ENCODE assay signal across 9 cellular contexts in genomic region chr6:141488466-141488865, GRCh38.
DNase-seq lines count a peak whose midpoint lies in the region; ATAC-seq and TF ChIP-seq lines count a peak whose summit lies in the region.
"Had no signal": no experiment of that assay in that cellular context is flagged by ENCODE, and none has a peak within 500 bp of the region (broad histone marks: within the 10 kb centered on the region; RNA-seq: fewer than 3 reads in every experiment).

No MANE protein-coding gene starts in this region.

- POLR2A ChIA-PET in CD4-positive, alpha-beta memory T cell (lab: Charles Lee; ENCODE audit: partially characterized antibody), result no interaction called here
- POLR2A ChIA-PET in activated B cell treated with CpG ODN at 0.5 μM for 24 hours (lab: Charles Lee), result interaction anchor here (0.6 kb wide), 1 partner anchor 42 kb away, joined by 3 read pairs; no protein-coding TSS in a partner anchor
- POLR2A ChIA-PET in T-cell (lab: Charles Lee), result no interaction called here

- peaks cover 20% of the 10 kb centered on the region for H3K4me1 ChIP-seq in CD4-positive, alpha-beta memory T cell (ENCODE audit: insufficient read depth, low read length)

- intact Hi-C loops in CD4-positive, alpha-beta memory T cell (cut with micrococcal nuclease), result loop anchor here (10.0 kb wide), 1 partner anchor 906 kb away; no protein-coding TSS in a partner anchor
- intact Hi-C loops in activated B cell treated with CpG ODN at 0.5 μM for 24 hours (cut with micrococcal nuclease), result no loop called here

- H3K27ac ChIP-seq in CD4-positive, alpha-beta memory T cell (ENCODE audit: low read depth, low read length), result no peak overlapping the region
- H3K27ac ChIP-seq: VCaP had no signal

- H3K27me3 ChIP-seq in CD4-positive, alpha-beta memory T cell (ENCODE audit: insufficient read depth, low read length), result no peaks in the 10 kb centered on the region

- no peak for DNase-seq in CD4-positive, alpha-beta memory T cell
- no peak for DNase-seq in activated B cell treated with CpG ODN at 0.5 μM for 24 hours
- no peak for DNase-seq in T-cell
- DNase-seq in dedifferentiated amniotic fluid mesenchymal stem cell (ENCODE audit: extremely low spot score), result no peak
- DNase-seq in mesothelial cell of epicardium (ENCODE audit: low spot score in 2 of 2, unreplicated experiment in 2 of 2), result no peak
- DNase-seq in activated CD8-positive, alpha-beta memory T cell treated with anti-CD3 and anti-CD28 coated beads, Interleukin-2, amount 50 U/mL, for 48 hours, result no peak

- H3K36me3 Mint-ChIP-seq in CD4-positive, alpha-beta memory T cell, result no peaks in the 10 kb centered on the region
- H3K36me3 Mint-ChIP-seq in activated B cell treated with CpG ODN at 0.5 μM for 24 hours (ENCODE audit: low read depth) (no peaks in the 10 kb centered on the region), T-cell (no peaks in the 10 kb centered on the region), mesothelial cell of epicardium (no peaks in the 10 kb centered on the region)

- no peaks in the 10 kb centered on the region for H3K9me3 Mint-ChIP-seq in CD4-positive, alpha-beta memory T cell
- H3K9me3 Mint-ChIP-seq in activated B cell treated with CpG ODN at 0.5 μM for 24 hours (no peaks in the 10 kb centered on the region), T-cell (peaks cover 0 to 5% (median 0%) of the 10 kb centered on the region in 3 donors), mesothelial cell of epicardium (peaks cover 9% of the 10 kb centered on the region)

- H3K9me3 ChIP-seq in CD4-positive, alpha-beta memory T cell (ENCODE audit: control insufficient read depth in 1 of 2, low read length in 2 of 2), result no peaks in the 10 kb centered on the region

- no peaks in the 10 kb centered on the region for H3K36me3 ChIP-seq in CD4-positive, alpha-beta memory T cell (ENCODE audit: insufficient read depth, low read length)

- no peak overlapping the region for H3K4me3 ChIP-seq in CD4-positive, alpha-beta memory T cell (ENCODE audit: low read length in 2 of 2)

- peaks cover 23 to 37% (median 23%) of the 10 kb centered on the region in 4 donors for H3K4me1 Mint-ChIP-seq in CD4-positive, alpha-beta memory T cell
- H3K4me1 Mint-ChIP-seq in activated B cell treated with CpG ODN at 0.5 μM for 24 hours, result peaks cover 37% of the 10 kb centered on the region
- peaks cover 28 to 36% (median 35%) of the 10 kb centered on the region in 3 donors for H3K4me1 Mint-ChIP-seq in T-cell
- H3K4me1 Mint-ChIP-seq in mesothelial cell of epicardium, result no peaks in the 10 kb centered on the region

- peak; percentile 41 for ATAC-seq in GM21367 (IDR thresholded peaks at IDR 0.05; ENCODE audit: unreplicated experiment)
- ATAC-seq in HG03520 (IDR thresholded peaks at IDR 0.05; ENCODE audit: unreplicated experiment), result peak; percentile 37
- no peak for ATAC-seq in activated B cell treated with CpG ODN at 0.5 μM for 24 hours (ENCODE audit: low read depth)
- no peak for ATAC-seq in T-cell (replicated peaks in 1 of 4)

- H3K27ac Mint-ChIP-seq in CD4-positive, alpha-beta memory T cell, result peak overlapping the region in 4 of 7 donors; percentile 23 to 82 (median 65)
- H3K27ac Mint-ChIP-seq in activated B cell treated with CpG ODN at 0.5 μM for 24 hours (peak overlapping the region; percentile 71), T-cell (no peak overlapping the region), mesothelial cell of epicardium (no peak overlapping the region)

- TF ChIP-seq CTCF in activated B cell treated with CpG ODN at 0.5 μM for 24 hours (IDR thresholded peaks at IDR 0.05) (no peak), mesothelial cell of epicardium (IDR thresholded peaks at IDR 0.05; ENCODE audit: unreplicated experiment) (no peak)

- H3K4me3 Mint-ChIP-seq in CD4-positive, alpha-beta memory T cell, result no peak overlapping the region
- no peak overlapping the region for H3K4me3 Mint-ChIP-seq in activated B cell treated with CpG ODN at 0.5 μM for 24 hours
- no peak overlapping the region for H3K4me3 Mint-ChIP-seq in T-cell
- H3K4me3 Mint-ChIP-seq in mesothelial cell of epicardium, result no peak overlapping the region

- H3K27me3 Mint-ChIP-seq in CD4-positive, alpha-beta memory T cell, result no peaks in the 10 kb centered on the region
- H3K27me3 Mint-ChIP-seq in activated B cell treated with CpG ODN at 0.5 μM for 24 hours, result no peaks in the 10 kb centered on the region
- H3K27me3 Mint-ChIP-seq in T-cell, result no peaks in the 10 kb centered on the region
- H3K27me3 Mint-ChIP-seq in mesothelial cell of epicardium (ENCODE audit: low read depth), result no peaks in the 10 kb centered on the region

- CTCF ChIA-PET in CD4-positive, alpha-beta memory T cell (lab: Charles Lee; ENCODE audit: partially characterized antibody), result no interaction called here
- CTCF ChIA-PET in activated B cell treated with CpG ODN at 0.5 μM for 24 hours (lab: Charles Lee) (no interaction called here), T-cell (lab: Charles Lee) (interaction anchor here in 1 of 2 donors (0.6 kb wide), 1 partner anchor 1745 kb away, joined by 4 read pairs; no protein-coding TSS in a partner anchor)

Comparison
In these comparisons a context has a peak if more than half of its experiments do, and no peak if none do; other contexts are left out.
1. H3K27ac Mint-ChIP-seq: peak in CD4-positive, alpha-beta memory T cell (4 of 7) and activated B cell treated with CpG ODN at 0.5 μM for 24 hours (single experiment); none in T-cell (0 of 2) and mesothelial cell of epicardium (single experiment).
2. ATAC-seq: peak in GM21367 (single experiment) and HG03520 (single experiment); none in activated B cell treated with CpG ODN at 0.5 μM for 24 hours (single experiment) and T-cell (0 of 4).